Comparison of ENCODE assay signal across 8 cellular contexts in the genomic region with DNA sequence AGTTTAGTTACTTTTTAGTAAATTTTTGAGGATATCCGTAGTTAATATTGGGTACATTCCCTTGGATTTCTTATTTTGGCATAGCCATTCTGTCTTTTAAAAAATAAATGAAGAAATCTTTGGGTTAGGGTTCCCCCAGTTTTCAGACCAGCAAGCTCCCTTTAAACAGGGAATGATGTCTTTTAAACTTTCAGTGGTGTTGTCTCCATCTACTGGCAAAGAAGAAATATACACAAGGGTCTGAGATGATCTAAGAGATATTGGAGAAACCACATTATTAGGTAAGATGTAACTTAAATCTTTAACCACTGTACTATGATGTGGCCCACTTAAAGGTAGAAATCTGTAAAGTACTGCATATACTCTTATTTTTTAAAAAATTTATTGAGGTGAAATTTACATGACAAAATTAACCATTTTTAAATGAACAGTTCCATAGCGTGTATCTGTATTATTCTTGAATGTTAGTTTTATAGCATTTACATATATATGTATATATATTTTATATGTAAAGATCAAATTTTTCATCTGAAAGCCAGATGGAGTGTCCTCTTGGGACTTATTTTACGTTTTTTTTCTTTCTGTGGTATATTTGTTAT.
A peak's percentile ranks its signal among the peaks of the same experiment; 100 is the strongest.
DNase-seq lines count a peak whose midpoint lies in the region; ATAC-seq and TF ChIP-seq lines count a peak whose summit lies in the region.

No MANE protein-coding gene starts in this region.

- no peaks in the 10 kb centered on the region for H3K79me2 ChIP-seq in parathyroid adenoma

- no peaks in the 10 kb centered on the region for H3K27me3 ChIP-seq in parathyroid adenoma (ENCODE audit: control insufficient read depth, insufficient read depth, low read length)

- ATAC-seq in HG03457 (IDR thresholded peaks at IDR 0.05; ENCODE audit: unreplicated experiment) (peak; percentile 55), HG03378 (IDR thresholded peaks at IDR 0.05; ENCODE audit: unreplicated experiment) (no peak)

- DNase-seq in DMS114 treated with DMSO at 0.1 percent for 48 hours (lab: John Stamatoyannopoulos, UW; ENCODE audit: unreplicated experiment), result peak; percentile 49
- peak; percentile 57 for DNase-seq in SKM-1 treated with dmso at 0.1 percent for 144 hours (lab: John Stamatoyannopoulos, UW; ENCODE audit: unreplicated experiment)
- peak; percentile 65 for DNase-seq in fibroblast of mammary gland (ENCODE audit: low read depth)
- DNase-seq in activated gamma-delta T cell (lab: John Stamatoyannopoulos, UW), result no peak
- no peak for DNase-seq in NCI-H524 treated with DMSO at 0.1 percent for 48 hours (lab: John Stamatoyannopoulos, UW)

- TF ChIP-seq CTCF in fibroblast of mammary gland (conservative IDR thresholded peaks at IDR 0.05; ENCODE audit: control insufficient read depth, insufficient read depth, low read depth, low read length), result peak; percentile 62
- peak; percentile 25 for TF ChIP-seq CTCF in parathyroid adenoma (IDR thresholded peaks at IDR 0.05)

- H3K27ac ChIP-seq in parathyroid adenoma, result no peak overlapping the region

- H3K4me3 ChIP-seq in fibroblast of mammary gland (ENCODE audit: control insufficient read depth, low read depth, low read length) (no peak overlapping the region), parathyroid adenoma (ENCODE audit: low read depth, low read length) (no peak overlapping the region)

- H3K4me2 ChIP-seq in parathyroid adenoma (ENCODE audit: low read length), result no peak overlapping the region

- no peak overlapping the region for H2AFZ ChIP-seq in parathyroid adenoma

- no peaks in the 10 kb centered on the region for H3K36me3 ChIP-seq in parathyroid adenoma (ENCODE audit: control insufficient read depth, insufficient read depth, low read length)

- no peak overlapping the region for H3K9ac ChIP-seq in parathyroid adenoma

- no peaks in the 10 kb centered on the region for H3K9me3 ChIP-seq in parathyroid adenoma (ENCODE audit: control insufficient read depth, low read length)

- H3K4me1 ChIP-seq in parathyroid adenoma, result no peaks in the 10 kb centered on the region

Comparison
In these comparisons a context has a peak if more than half of its experiments do, and no peak if none do; other contexts are left out.
1. DNase-seq: peak in DMS114 treated with DMSO at 0.1 percent for 48 hours (single experiment), SKM-1 treated with dmso at 0.1 percent for 144 hours (single experiment) and fibroblast of mammary gland (single experiment); none in activated gamma-delta T cell (single experiment) and NCI-H524 treated with DMSO at 0.1 percent for 48 hours (single experiment).